8 cellular contexts compared by ENCODE assay signal in the genomic region with DNA sequence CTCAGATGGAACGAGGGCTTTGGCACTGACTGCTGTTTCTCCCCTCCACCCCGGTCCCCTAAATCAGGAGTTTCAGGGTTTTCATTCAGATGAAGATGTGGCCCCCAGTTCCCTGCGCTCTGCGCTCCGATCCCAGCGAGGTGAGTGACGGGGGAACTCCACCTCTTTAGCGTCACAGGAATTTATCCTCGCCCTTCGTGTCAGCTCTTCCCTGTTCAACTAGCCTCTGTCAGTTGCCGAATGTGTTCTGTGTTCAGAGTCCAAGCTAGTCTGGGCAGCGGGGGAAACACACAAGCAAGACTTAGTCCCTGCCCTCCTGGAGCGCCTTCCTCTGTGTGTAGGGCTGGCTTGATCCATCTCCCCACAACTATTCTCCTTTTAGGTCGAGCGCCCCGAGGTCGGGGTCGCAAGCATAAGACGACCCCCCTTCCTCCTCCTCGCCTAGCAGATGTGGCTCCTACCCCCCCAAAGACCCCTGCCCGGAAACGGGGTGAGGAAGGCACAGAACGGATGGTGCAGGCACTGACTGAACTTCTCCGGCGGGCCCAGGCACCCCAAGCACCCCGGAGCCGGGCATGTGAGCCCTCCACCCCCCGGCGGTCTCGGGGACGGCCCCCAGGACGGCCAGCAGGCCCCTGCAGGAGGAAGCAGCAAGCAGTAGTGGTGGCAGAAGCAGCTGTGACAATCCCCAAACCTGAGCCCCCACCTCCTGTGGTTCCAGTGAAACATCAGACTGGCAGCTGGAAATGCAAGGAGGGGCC. TPM values are rescaled to one million over a fixed set of nuclear protein-coding genes. Genes with fewer than 3 reads are reported as not detected.
DNase-seq lines count a peak whose midpoint lies in the region; ATAC-seq, FAIRE-seq and TF ChIP-seq lines count a peak whose summit lies in the region.
"Had no signal": no experiment of that assay in that cellular context is flagged by ENCODE, and none has a peak within 500 bp of the region (broad histone marks: within the 10 kb centered on the region; RNA-seq: fewer than 3 reads in every experiment).

No MANE protein-coding gene starts in this region.

- H3K27ac ChIP-seq in RWPE2 (ENCODE audit: poor library complexity, severe bottlenecking) (no peak overlapping the region), psoas muscle (peak overlapping the region; percentile 89)

- TF ChIP-seq CTCF in GM12864 (IDR thresholded peaks at IDR 0.05; ENCODE audit: low read depth, low read length, missing control alignments) (no peak), RWPE2 (IDR thresholded peaks at IDR 0.05; ENCODE audit: poor library complexity, severe bottlenecking) (no peak), epithelial cell of esophagus (IDR thresholded peaks at IDR 0.05; ENCODE audit: insufficient read depth, low read depth, low read length, missing control alignments) (no peak), psoas muscle (IDR thresholded peaks at IDR 0.05) (no peak)

- 85 to 88% (median 85%) methylated on average over 32 of the region's 32 CpGs for WGBS in psoas muscle, 3 donors

- H3K9me3 ChIP-seq in RWPE2 (ENCODE audit: severe bottlenecking), result no peaks in the 10 kb centered on the region
- no peaks in the 10 kb centered on the region for H3K9me3 ChIP-seq in psoas muscle

- ATAC-seq in RWPE2 (ENCODE audit: low read depth) (no peak), psoas muscle (no peak)

- H3K4me3 ChIP-seq in GM12864 (ENCODE audit: low read depth, low read length) (peak overlapping the region; percentile 83), RWPE2 (ENCODE audit: severe bottlenecking) (peak overlapping the region; percentile 73), epithelial cell of esophagus (ENCODE audit: low read length) (peak overlapping the region; percentile 86), psoas muscle (peak overlapping the region; percentile 95)

- no peak for FAIRE-seq in GM19239 (lab: Jason Lieb, UNC)

- H3K4me1 ChIP-seq in RWPE2 (ENCODE audit: insufficient read depth, poor library complexity, severe bottlenecking) (no peaks in the 10 kb centered on the region), psoas muscle (peaks cover 23% of the 10 kb centered on the region)

- H3K27me3 ChIP-seq in RWPE2 (ENCODE audit: insufficient read depth, poor library complexity, severe bottlenecking) (no peaks in the 10 kb centered on the region), psoas muscle (ENCODE audit: insufficient read depth in 3 of 3, low read length in 2 of 3) (no peaks in the 10 kb centered on the region)

- DNase-seq in GM12864 (ENCODE audit: low read depth) (no peak), RWPE2 (ENCODE audit: low spot score) (peak; percentile 66), epithelial cell of esophagus (ENCODE audit: low read depth) (no peak), psoas muscle (no peak), GM19239 (ENCODE audit: insufficient read length, low spot score) (no peak), NCI-H2107 treated with DMSO at 0.1 percent for 48 hours (lab: John Stamatoyannopoulos, UW; ENCODE audit: unreplicated experiment) (no peak), GM19238 (ENCODE audit: insufficient read length, low spot score) (no peak)
- DNase-seq: T1000 had no signal

- peaks cover 42% of the 10 kb centered on the region for H3K36me3 ChIP-seq in RWPE2 (ENCODE audit: low read depth)
- peaks cover 3 to 47% of the 10 kb centered on the region in 2 donors for H3K36me3 ChIP-seq in psoas muscle (ENCODE audit: insufficient read depth in 1 of 2, low read depth in 1 of 2)

- intact Hi-C loops in psoas muscle (cut with DNase I), result loop anchor here (5.0 kb wide), 2 partner anchors 72 to 172 kb away; a partner anchor contains a TSS

RNA-seq across cellular contexts. Expression of a gene that starts 1.8 kb away (rescaled TPM):
- 10 to 100 TPM; 18.0 to 29.0 (median 23.4) TPM for total RNA-seq in psoas muscle
- 10 to 100 TPM; 13.4 to 20.0 (median 19.2) TPM for polyA plus RNA-seq in psoas muscle

RNA-seq across cellular contexts. Expression of a gene that starts 15.2 kb away (rescaled TPM):
- total RNA-seq in psoas muscle, result not detected
- under 1 TPM in 2 of 3 donors, not detected in 1; 0.08 to 0.10 TPM for polyA plus RNA-seq in psoas muscle

RNA-seq across cellular contexts. Expression of a gene that starts 22.7 kb away (rescaled TPM):
- 10 to 100 TPM in 1 of 4 donors, 1 to 10 TPM in 3; 2.0 to 12.4 (median 2.4) TPM for total RNA-seq in psoas muscle
- polyA plus RNA-seq in psoas muscle, result 10 to 100 TPM in 1 of 3 donors, 1 to 10 TPM in 2; 5.8 to 11.9 (median 9.9) TPM

RNA-seq across cellular contexts. Expression of a gene that starts 25.6 kb away (rescaled TPM):
- total RNA-seq in psoas muscle, result 10 to 100 TPM; 13.3 to 28.7 (median 19.6) TPM
- polyA plus RNA-seq in psoas muscle, result 10 to 100 TPM; 12.3 to 26.6 (median 13.6) TPM

RNA-seq across cellular contexts. Expression of a gene that starts 25.9 kb away (rescaled TPM):
- total RNA-seq in psoas muscle, result 10 to 100 TPM; 34.7 to 41.0 (median 36.7) TPM
- 100 to 1,000 TPM in 1 of 3 donors, 10 to 100 TPM in 2; 61.6 to 116 (median 67.7) TPM for polyA plus RNA-seq in psoas muscle
